Comparison of ENCODE assay signal across 16 cellular contexts in genomic region chr10:133226251-133226808, GRCh38. TPM values are rescaled to one million over a fixed set of nuclear protein-coding genes. Genes with fewer than 3 reads are reported as not detected.
A peak's percentile ranks its signal among the peaks of the same experiment; 100 is the strongest.
DNase-seq lines count a peak whose midpoint lies in the region; ATAC-seq and TF ChIP-seq lines count a peak whose summit lies in the region.
"Had no signal": no experiment of that assay in that cellular context is flagged by ENCODE, and none has a peak within 500 bp of the region (broad histone marks: within the 10 kb centered on the region; RNA-seq: fewer than 3 reads in every experiment).

No MANE protein-coding gene starts in this region.

- TF ChIP-seq CTCF in RWPE1 (conservative IDR thresholded peaks at IDR 0.05; ENCODE audit: low read depth) (no peak), epithelial cell of esophagus (IDR thresholded peaks at IDR 0.05; ENCODE audit: insufficient read depth, low read depth, low read length, missing control alignments) (peak; percentile 21)

- peaks cover 34% of the 10 kb centered on the region for H3K27me3 Mint-ChIP-seq in activated naive CD4-positive, alpha-beta T cell treated with anti-CD3 and anti-CD28 coated beads for 36 hours (ENCODE audit: low read depth)
- H3K27me3 Mint-ChIP-seq in stimulated activated naive CD8-positive, alpha-beta T cell treated with anti-CD3 and anti-CD28 coated beads, Interleukin-15, amount 100 ng/mL, for 72 hours, result peaks cover 80% of the 10 kb centered on the region
- peaks cover 8 to 20% (median 9%) of the 10 kb centered on the region in 3 donors for H3K27me3 Mint-ChIP-seq in immature natural killer cell (ENCODE audit: low read depth in 3 of 3)

- CTCF ChIA-PET in activated naive CD4-positive, alpha-beta T cell treated with anti-CD3 and anti-CD28 coated beads for 36 hours (lab: Charles Lee), result interaction anchor here (1.0 to 1.9 kb wide), 3 partner anchors 83 to 106 kb away, joined by 4 to 7 read pairs (median 5); no protein-coding TSS in a partner anchor
- CTCF ChIA-PET in RWPE1 (lab: Yijun Ruan, JAX), result interaction anchor here (0.5 to 4.5 kb wide), 15 partner anchors 12 to 762 kb away, joined by 3 to 29 read pairs (median 4); no protein-coding TSS in a partner anchor

- peak; percentile 50 for DNase-seq in activated naive CD4-positive, alpha-beta T cell treated with anti-CD3 and anti-CD28 coated beads for 36 hours
- no peak for DNase-seq in activated naive CD4-positive, alpha-beta T cell treated with Interleukin-2 at 50 U/mL for 16 hours
- DNase-seq in RWPE1 (ENCODE audit: low spot score) (peak; percentile 54), epithelial cell of esophagus (ENCODE audit: low read depth) (peak; percentile 32), immature natural killer cell (no peak)
- DNase-seq in stimulated activated naive CD8-positive, alpha-beta T cell treated with anti-CD3 and anti-CD28 coated beads, Interleukin-15, amount 100 ng/mL, for 72 hours, result no peak
- DNase-seq in stimulated activated CD4-positive, alpha-beta T cell treated with anti-CD3 and anti-CD28 coated beads, Interleukin-15, amount 100 ng/mL, for 24 hours, result no peak
- DNase-seq: DMS79, NCI-H2227 treated with DMSO at 0.1 percent for 48 hours, posterior cingulate gyrus, trophoblast cell had no signal

- H3K9me3 Mint-ChIP-seq in activated naive CD4-positive, alpha-beta T cell treated with anti-CD3 and anti-CD28 coated beads for 36 hours, result no peaks in the 10 kb centered on the region
- no peaks in the 10 kb centered on the region for H3K9me3 Mint-ChIP-seq in stimulated activated naive CD8-positive, alpha-beta T cell treated with anti-CD3 and anti-CD28 coated beads, Interleukin-15, amount 100 ng/mL, for 72 hours
- peaks cover 0 to 2% (median 0%) of the 10 kb centered on the region in 6 donors for H3K9me3 Mint-ChIP-seq in immature natural killer cell
- H3K9me3 Mint-ChIP-seq: central memory CD8-positive, alpha-beta T cell had no signal

- intact Hi-C loops in activated naive CD4-positive, alpha-beta T cell treated with anti-CD3 and anti-CD28 coated beads for 36 hours (cut with micrococcal nuclease), result loop anchor here (1.0 to 5.0 kb wide), 3 partner anchors 32 to 284 kb away; partner anchors contain the start of gene CFAP46

- no peaks in the 10 kb centered on the region for H3K36me3 Mint-ChIP-seq in activated naive CD4-positive, alpha-beta T cell treated with anti-CD3 and anti-CD28 coated beads for 36 hours (ENCODE audit: low read depth)
- no peaks in the 10 kb centered on the region for H3K36me3 Mint-ChIP-seq in immature natural killer cell

- H3K27ac ChIP-seq in RWPE1, result no peak overlapping the region

- peaks cover 17% of the 10 kb centered on the region for H3K4me1 Mint-ChIP-seq in activated naive CD4-positive, alpha-beta T cell treated with anti-CD3 and anti-CD28 coated beads for 36 hours (ENCODE audit: low read depth)
- H3K4me1 Mint-ChIP-seq in stimulated activated naive CD8-positive, alpha-beta T cell treated with anti-CD3 and anti-CD28 coated beads, Interleukin-15, amount 100 ng/mL, for 72 hours, result peaks cover 34% of the 10 kb centered on the region
- peaks cover 7 to 8% of the 10 kb centered on the region in 2 donors for H3K4me1 Mint-ChIP-seq in immature natural killer cell

- POLR2A ChIA-PET in RWPE1 (lab: Yijun Ruan, JAX; ENCODE audit: low non-redundant PET), result no interaction called here

- ATAC-seq in stimulated activated naive CD8-positive, alpha-beta T cell treated with anti-CD3 and anti-CD28 coated beads, Interleukin-15, amount 100 ng/mL, for 72 hours, result peak; percentile 59
- no peak for ATAC-seq in HG03097 (IDR thresholded peaks at IDR 0.05; ENCODE audit: low FRiP score, unreplicated experiment)

- H3K4me3 Mint-ChIP-seq in activated naive CD4-positive, alpha-beta T cell treated with anti-CD3 and anti-CD28 coated beads for 36 hours, result no peak overlapping the region
- peak overlapping the region; percentile 64 to 83 for H3K4me3 Mint-ChIP-seq in stimulated activated naive CD8-positive, alpha-beta T cell treated with anti-CD3 and anti-CD28 coated beads, Interleukin-15, amount 100 ng/mL, for 72 hours
- no peak overlapping the region for H3K4me3 Mint-ChIP-seq in immature natural killer cell
- H3K4me3 Mint-ChIP-seq: central memory CD8-positive, alpha-beta T cell had no signal

- H3K27ac Mint-ChIP-seq in activated naive CD4-positive, alpha-beta T cell treated with anti-CD3 and anti-CD28 coated beads for 36 hours, result no peak overlapping the region
- peak overlapping the region in 1 of 2 donors; percentile 48 for H3K27ac Mint-ChIP-seq in stimulated activated naive CD8-positive, alpha-beta T cell treated with anti-CD3 and anti-CD28 coated beads, Interleukin-15, amount 100 ng/mL, for 72 hours
- H3K27ac Mint-ChIP-seq in immature natural killer cell, result no peak overlapping the region

- H3K4me3 ChIP-seq in epithelial cell of esophagus (ENCODE audit: low read length), result no peak overlapping the region

RNA-seq across cellular contexts. Expression of gene UTF1, which starts 3.7 kb away (rescaled TPM):
- total RNA-seq in activated naive CD4-positive, alpha-beta T cell treated with anti-CD3 and anti-CD28 coated beads for 36 hours, result not detected
- not detected for polyA plus RNA-seq in immature natural killer cell
- total RNA-seq: MCF 10A, mucosa of gallbladder, OCI-LY7 had no signal

RNA-seq across cellular contexts. Expression of gene VENTX, which starts 11.3 kb away (rescaled TPM):
- not detected for total RNA-seq in activated naive CD4-positive, alpha-beta T cell treated with anti-CD3 and anti-CD28 coated beads for 36 hours
- polyA plus RNA-seq in immature natural killer cell, result under 1 TPM in 1 of 3 donors, not detected in 2; 0.24 TPM
- total RNA-seq: MCF 10A, OCI-LY7 had no signal

RNA-seq across cellular contexts. Expression of gene ADAM8, which starts 50.3 kb away (rescaled TPM):
- total RNA-seq in activated naive CD4-positive, alpha-beta T cell treated with anti-CD3 and anti-CD28 coated beads for 36 hours, result 100 to 1,000 TPM; 112 to 120 TPM
- 100 to 1,000 TPM; 143 to 294 (median 153) TPM for polyA plus RNA-seq in immature natural killer cell

Comparison
In these comparisons a context has a peak if more than half of its experiments do, and no peak if none do; other contexts are left out.
1. DNase-seq: peak in activated naive CD4-positive, alpha-beta T cell treated with anti-CD3 and anti-CD28 coated beads for 36 hours (single experiment), RWPE1 (single experiment) and epithelial cell of esophagus (single experiment); none in activated naive CD4-positive, alpha-beta T cell treated with Interleukin-2 at 50 U/mL for 16 hours (single experiment), stimulated activated naive CD8-positive, alpha-beta T cell treated with anti-CD3 and anti-CD28 coated beads, Interleukin-15, amount 100 ng/mL, for 72 hours (0 of 2), immature natural killer cell (0 of 3) and stimulated activated CD4-positive, alpha-beta T cell treated with anti-CD3 and anti-CD28 coated beads, Interleukin-15, amount 100 ng/mL, for 24 hours (single experiment).
2. H3K4me3 Mint-ChIP-seq: peak in stimulated activated naive CD8-positive, alpha-beta T cell treated with anti-CD3 and anti-CD28 coated beads, Interleukin-15, amount 100 ng/mL, for 72 hours (2 of 2); none in activated naive CD4-positive, alpha-beta T cell treated with anti-CD3 and anti-CD28 coated beads for 36 hours (single experiment) and immature natural killer cell (0 of 5).